In genomic region chr12:77324416-77324762, GRCh38 we compare ENCODE assay signal across 9 cellular contexts.
DNase-seq lines count a peak whose midpoint lies in the region; ATAC-seq and TF ChIP-seq lines count a peak whose summit lies in the region.
"Had no signal": no experiment of that assay in that cellular context is flagged by ENCODE, and none has a peak within 500 bp of the region (broad histone marks: within the 10 kb centered on the region; RNA-seq: fewer than 3 reads in every experiment).

No MANE protein-coding gene starts in this region.

- no peak overlapping the region for H3K9ac ChIP-seq in mucosa of rectum (ENCODE audit: low read depth in 1 of 2, low read length in 2 of 2)

- DNase-seq in left ventricle myocardium inferior (no peak), Right ventricle myocardium superior (no peak), coronary artery (ENCODE audit: low spot score) (no peak), HCEC 1CT (no peak), NCI-H524 (lab: John Stamatoyannopoulos, UW) (no peak), NCI-H2196 treated with DMSO at 0.1 percent for 48 hours (lab: John Stamatoyannopoulos, UW; ENCODE audit: unreplicated experiment) (no peak)

- H3K36me3 ChIP-seq in left ventricle myocardium inferior (no peaks in the 10 kb centered on the region), mucosa of rectum (ENCODE audit: control insufficient read depth in 2 of 2, insufficient read depth in 2 of 2, low read length in 2 of 2) (no peaks in the 10 kb centered on the region)

- peaks cover 21% of the 10 kb centered on the region for H3K4me1 ChIP-seq in left ventricle myocardium inferior
- no peaks in the 10 kb centered on the region for H3K4me1 ChIP-seq in mucosa of rectum (ENCODE audit: control insufficient read depth in 2 of 2, insufficient read depth in 2 of 2, low read length in 2 of 2)

- H3K27me3 ChIP-seq in left ventricle myocardium inferior (ENCODE audit: low read depth) (peaks cover 7% of the 10 kb centered on the region), mucosa of rectum (ENCODE audit: control insufficient read depth in 2 of 2, insufficient read depth in 2 of 2, low read length in 2 of 2) (peaks cover 9 to 22% of the 10 kb centered on the region in 2 donors)
- H3K27me3 ChIP-seq: foreskin keratinocyte had no signal

- H3K9me3 ChIP-seq in left ventricle myocardium inferior (replicated peaks), result no peaks in the 10 kb centered on the region
- no peaks in the 10 kb centered on the region for H3K9me3 ChIP-seq in mucosa of rectum (ENCODE audit: control insufficient read depth in 2 of 2, low read length in 2 of 2)

- TF ChIP-seq CTCF in left ventricle myocardium inferior (IDR thresholded peaks at IDR 0.05; ENCODE audit: borderline replicate concordance), result no peak
- no peak for TF ChIP-seq CTCF in coronary artery (IDR thresholded peaks at IDR 0.05)

- intact Hi-C loops in left ventricle myocardium inferior (cut with micrococcal nuclease), result no loop called here
- intact Hi-C loops in Right ventricle myocardium superior (cut with DNase I), result no loop called here

- H3K27ac ChIP-seq in left ventricle myocardium inferior (replicated peaks) (peak overlapping the region; percentile 43), coronary artery (peak overlapping the region in 1 of 2 donors; percentile 33), mucosa of rectum (ENCODE audit: low read depth in 2 of 2, low read length in 2 of 2) (no peak overlapping the region)
- H3K27ac ChIP-seq: foreskin keratinocyte had no signal

- ATAC-seq in Right ventricle myocardium superior (ENCODE audit: poor library complexity), result no peak
- no peak for ATAC-seq in GM19397 (IDR thresholded peaks at IDR 0.05; ENCODE audit: unreplicated experiment)

- H3K4me3 ChIP-seq in left ventricle myocardium inferior (peak overlapping the region; percentile 78), coronary artery (peak overlapping the region; percentile 76), mucosa of rectum (ENCODE audit: low read length in 2 of 2) (peak overlapping the region; percentile 47 to 60)
